In genomic region chr7:889025-889390, GRCh38 we compare ENCODE assay signal across 1 cellular context.
TF ChIP-seq lines count a peak whose summit lies in the region.

No MANE protein-coding gene starts in this region.

TF ChIP-seq in WTC11, 78 proteins besides CTCF, POLR2A, EP300 and RAD21 (continued from another document):
- no peak for TF ChIP-seq ATF6 (CRISPR knock-in tag; IDR thresholded peaks at IDR 0.05)
- no peak for TF ChIP-seq ZNF232 (CRISPR knock-in tag; IDR thresholded peaks at IDR 0.05)
- TF ChIP-seq, protein P1, sequence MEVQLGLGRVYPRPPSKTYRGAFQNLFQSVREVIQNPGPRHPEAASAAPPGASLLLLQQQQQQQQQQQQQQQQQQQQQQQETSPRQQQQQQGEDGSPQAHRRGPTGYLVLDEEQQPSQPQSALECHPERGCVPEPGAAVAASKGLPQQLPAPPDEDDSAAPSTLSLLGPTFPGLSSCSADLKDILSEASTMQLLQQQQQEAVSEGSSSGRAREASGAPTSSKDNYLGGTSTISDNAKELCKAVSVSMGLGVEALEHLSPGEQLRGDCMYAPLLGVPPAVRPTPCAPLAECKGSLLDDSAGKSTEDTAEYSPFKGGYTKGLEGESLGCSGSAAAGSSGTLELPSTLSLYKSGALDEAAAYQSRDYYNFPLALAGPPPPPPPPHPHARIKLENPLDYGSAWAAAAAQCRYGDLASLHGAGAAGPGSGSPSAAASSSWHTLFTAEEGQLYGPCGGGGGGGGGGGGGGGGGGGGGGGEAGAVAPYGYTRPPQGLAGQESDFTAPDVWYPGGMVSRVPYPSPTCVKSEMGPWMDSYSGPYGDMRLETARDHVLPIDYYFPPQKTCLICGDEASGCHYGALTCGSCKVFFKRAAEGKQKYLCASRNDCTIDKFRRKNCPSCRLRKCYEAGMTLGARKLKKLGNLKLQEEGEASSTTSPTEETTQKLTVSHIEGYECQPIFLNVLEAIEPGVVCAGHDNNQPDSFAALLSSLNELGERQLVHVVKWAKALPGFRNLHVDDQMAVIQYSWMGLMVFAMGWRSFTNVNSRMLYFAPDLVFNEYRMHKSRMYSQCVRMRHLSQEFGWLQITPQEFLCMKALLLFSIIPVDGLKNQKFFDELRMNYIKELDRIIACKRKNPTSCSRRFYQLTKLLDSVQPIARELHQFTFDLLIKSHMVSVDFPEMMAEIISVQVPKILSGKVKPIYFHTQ (CRISPR knock-in tag; IDR thresholded peaks at IDR 0.05): no peak
- no peak for TF ChIP-seq ATF1 (CRISPR knock-in tag; IDR thresholded peaks at IDR 0.05)
